ENCODE assay signal across 11 cellular contexts in genomic region chr1:8165595-8166360, GRCh38.
A peak's percentile ranks its signal among the peaks of the same experiment; 100 is the strongest.
DNase-seq lines count a peak whose midpoint lies in the region; ATAC-seq and TF ChIP-seq lines count a peak whose summit lies in the region.
"Had no signal": no experiment of that assay in that cellular context is flagged by ENCODE, and none has a peak within 500 bp of the region (broad histone marks: within the 10 kb centered on the region; RNA-seq: fewer than 3 reads in every experiment).

No MANE protein-coding gene starts in this region.

- H3K9me2 ChIP-seq in OCI-LY1 (ENCODE audit: low read depth, low read length): no peaks in the 10 kb centered on the region

- no peak overlapping the region for H3K27ac ChIP-seq in OCI-LY1 (ENCODE audit: low read depth, low read length, poor library complexity, severe bottlenecking)
- peak overlapping the region; percentile 11 for H3K27ac ChIP-seq in rectal smooth muscle tissue (ENCODE audit: low read depth, low read length)

- H3K27me3 ChIP-seq in OCI-LY1 (ENCODE audit: insufficient read depth, low read length): no peaks in the 10 kb centered on the region
- no peaks in the 10 kb centered on the region for H3K27me3 ChIP-seq in rectal smooth muscle tissue (ENCODE audit: control insufficient read depth, insufficient read depth, low read length)

- H3K4me2 ChIP-seq in OCI-LY1 (ENCODE audit: low read length): no peak overlapping the region

- ATAC-seq in GM18907 (IDR thresholded peaks at IDR 0.05; ENCODE audit: unreplicated experiment): no peak
- ATAC-seq in HG03196 (IDR thresholded peaks at IDR 0.05; ENCODE audit: unreplicated experiment): no peak
- ATAC-seq: stimulated activated naive B cell treated with anti-CD40 and anti-IgM and Interleukin-4, amounts not matched to agents 10 μg/mL and 1 μg/mL and 100 μg/mL, for 72 hours had no signal

- H3K4me3 ChIP-seq in OCI-LY1 (ENCODE audit: low read depth, low read length, poor library complexity, severe bottlenecking) (no peak overlapping the region), rectal smooth muscle tissue (ENCODE audit: low read length) (no peak overlapping the region)

- no peaks in the 10 kb centered on the region for H3K79me2 ChIP-seq in OCI-LY1 (ENCODE audit: insufficient read depth, low read length)

- no peaks in the 10 kb centered on the region for H3K36me3 ChIP-seq in OCI-LY1 (ENCODE audit: insufficient read depth, low read length)
- no peaks in the 10 kb centered on the region for H3K36me3 ChIP-seq in rectal smooth muscle tissue (ENCODE audit: control insufficient read depth, insufficient read depth, low read length)

- no peaks in the 10 kb centered on the region for H3F3A ChIP-seq in OCI-LY1 (ENCODE audit: insufficient read depth, low read length)

- no peak overlapping the region for H2AFZ ChIP-seq in OCI-LY1 (ENCODE audit: low read length)

- DNase-seq in activated CD4-positive, alpha-beta T cell treated with anti-CD3 and anti-CD28 coated beads for 48 hours: peak; percentile 33
- DNase-seq in activated CD4-positive, alpha-beta T cell treated with anti-CD3 and anti-CD28 coated beads, Interleukin-2, amount 50 U/mL, for 1 hour: no peak
- DNase-seq in erythroblast (lab: John Stamatoyannopoulos, UW) (peak; percentile 6 to 40), NCI-H2227 treated with DMSO at 0.1 percent for 48 hours (lab: John Stamatoyannopoulos, UW) (no peak)
- DNase-seq: activated CD4-positive, CD25-positive, alpha-beta regulatory T cell treated with anti-CD3 and anti-CD28 coated beads, Interleukin-2, amount 50 U/mL, for 72 hours; NCI-H1105; stimulated activated naive B cell treated with anti-CD40 and anti-IgM and Interleukin-4, amounts not matched to agents 10 μg/mL and 1 μg/mL and 100 μg/mL, for 72 hours had no signal

- H3K9me3 ChIP-seq in OCI-LY1 (ENCODE audit: low read length): no peaks in the 10 kb centered on the region

- TF ChIP-seq POLR2A in erythroblast (IDR thresholded peaks at IDR 0.05; ENCODE audit: low read length): no peak

- H3K9ac ChIP-seq in OCI-LY1 (ENCODE audit: low read length): no peak overlapping the region
- no peak overlapping the region for H3K9ac ChIP-seq in rectal smooth muscle tissue (ENCODE audit: low read length)

- H4K20me1 ChIP-seq in OCI-LY1 (ENCODE audit: insufficient read depth, low read length): no peaks in the 10 kb centered on the region

- TF ChIP-seq CTCF in OCI-LY1 (IDR thresholded peaks at IDR 0.05; ENCODE audit: low read length): peak; percentile 31; the same call in 1 of the 2 replicates

- H3K4me1 ChIP-seq in OCI-LY1 (ENCODE audit: insufficient read depth, low read length, severe bottlenecking): peaks cover 9% of the 10 kb centered on the region
- peaks cover 15% of the 10 kb centered on the region for H3K4me1 ChIP-seq in rectal smooth muscle tissue (ENCODE audit: control insufficient read depth, insufficient read depth, low read length)

Comparison
In these comparisons a context has a peak if more than half of its experiments do, and no peak if none do; other contexts are left out.
1. DNase-seq: peak in activated CD4-positive, alpha-beta T cell treated with anti-CD3 and anti-CD28 coated beads for 48 hours (single experiment) and erythroblast (2 of 2); none in activated CD4-positive, alpha-beta T cell treated with anti-CD3 and anti-CD28 coated beads, Interleukin-2, amount 50 U/mL, for 1 hour (single experiment) and NCI-H2227 treated with DMSO at 0.1 percent for 48 hours (single experiment).